1 cellular context compared by ENCODE assay signal in the genomic region with DNA sequence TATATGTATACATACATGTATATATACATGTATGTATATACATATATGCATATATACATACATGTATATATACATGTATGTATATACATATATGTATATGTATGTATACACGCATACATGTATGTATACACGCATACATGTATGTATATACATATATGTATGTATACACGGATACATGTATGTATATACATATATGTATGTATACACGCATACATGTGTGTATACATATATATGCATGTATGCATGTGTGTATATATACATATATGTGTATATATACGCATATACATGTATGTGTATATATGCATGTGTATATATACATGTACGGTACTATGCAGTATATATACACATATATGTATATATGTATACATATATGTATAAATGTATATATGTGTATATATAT.
TF ChIP-seq lines count a peak whose summit lies in the region.

No MANE protein-coding gene starts in this region.

TF ChIP-seq in K562, 482 proteins besides CTCF, POLR2A, EP300 and RAD21:
- TF ChIP-seq ZNF239 (CRISPR knock-in tag; IDR thresholded peaks at IDR 0.05) (no peak), NFRKB (IDR thresholded peaks at IDR 0.05; ENCODE audit: low read depth) (peak; percentile 72; the same call in 1 of the 2 replicates), PHF20 (IDR thresholded peaks at IDR 0.05; ENCODE audit: partially characterized antibody) (peak; percentile 79)
